In genomic region chr19:40662925-40663711, GRCh38 we compare ENCODE assay signal across 1 cellular context.
A peak's percentile ranks its signal among the peaks of the same experiment; 100 is the strongest.
TF ChIP-seq lines count a peak whose summit lies in the region.

No MANE protein-coding gene starts in this region.

TF ChIP-seq in K562, 482 proteins besides CTCF, POLR2A, EP300 and RAD21 (continued from another document and continues in another):
- TF ChIP-seq ZNF12 (CRISPR knock-in tag; IDR thresholded peaks at IDR 0.05) (peak; percentile 28; the same call in 1 of the 2 replicates), ZNF280B (CRISPR knock-in tag; IDR thresholded peaks at IDR 0.05) (no peak), CREB1 (IDR thresholded peaks at IDR 0.05) (peak; percentile 3; the same call in 1 of the 2 replicates), CREB1 (CRISPR knock-in tag; IDR thresholded peaks at IDR 0.05) (peak; percentile 60; the same call in 1 of the 2 replicates), MCM2 (IDR thresholded peaks at IDR 0.05; ENCODE audit: low read depth) (no peak), MAFG (tag; conservative IDR thresholded peaks at IDR 0.05) (no peak), ZNF511 (CRISPR knock-in tag; IDR thresholded peaks at IDR 0.05) (peak; percentile 88), TFAP4 (CRISPR knock-in tag; IDR thresholded peaks at IDR 0.05; ENCODE audit: borderline replicate concordance) (peak; percentile 92), POLR3G (IDR thresholded peaks at IDR 0.05; ENCODE audit: extremely low read depth, insufficient read length, insufficient replicate concordance) (no peak), CHD4 (IDR thresholded peaks at IDR 0.05; ENCODE audit: insufficient read depth, insufficient replicate concordance, low read depth, low read length, poor library complexity, severe bottlenecking) (no peak), ZNF184 (CRISPR knock-in tag; IDR thresholded peaks at IDR 0.05) (no peak), SMARCA5 (IDR thresholded peaks at IDR 0.05) (no peak), RBM14 (IDR thresholded peaks at IDR 0.05; ENCODE audit: borderline replicate concordance, insufficient read depth, low read depth, low read length) (peak; percentile 83; the same call in 1 of the 2 replicates), ZNF347 (CRISPR knock-in tag; IDR thresholded peaks at IDR 0.05; ENCODE audit: low read depth) (no peak), HEY1 (CRISPR knock-in tag; IDR thresholded peaks at IDR 0.05; ENCODE audit: borderline replicate concordance) (no peak), GABPA (tag; conservative IDR thresholded peaks at IDR 0.05; ENCODE audit: low read depth) (peak; percentile 46; the same call in 1 of the 2 replicates), KLF13 (tag; IDR thresholded peaks at IDR 0.05; ENCODE audit: borderline replicate concordance, low read depth) (peak; percentile 78), E2F6 (IDR thresholded peaks at IDR 0.05; ENCODE audit: borderline replicate concordance in 1 of 2, extremely low read depth in 1 of 2, insufficient read depth in 1 of 2, insufficient read length in 1 of 2, low read depth in 1 of 2, low read length in 1 of 2, poor library complexity in 1 of 2, severe bottlenecking in 1 of 2) (peak; percentile 92 to 94), PCBP2 (IDR thresholded peaks at IDR 0.05; ENCODE audit: low read depth, low read length, poor library complexity, severe bottlenecking) (no peak), RBM34 (IDR thresholded peaks at IDR 0.05; ENCODE audit: borderline replicate concordance, insufficient read depth, low read length) (no peak), FOXA3 (CRISPR knock-in tag; conservative IDR thresholded peaks at IDR 0.05 in 1 of 2, IDR thresholded peaks at IDR 0.05 in 1 of 2) (0 out of 4 replicates have a peak, but pooled peaks of 1 of the 2 experiments have one; percentile 11), CBFA2T2 (conservative IDR thresholded peaks at IDR 0.05) (peak; percentile 70), NFIC (IDR thresholded peaks at IDR 0.05) (peak; percentile 90), U2AF1 (optimal IDR thresholded peaks at IDR 0.05; ENCODE audit: low read depth, low read length) (peak; percentile 76), PHF21A (IDR thresholded peaks at IDR 0.05; ENCODE audit: borderline replicate concordance, low read depth) (0 out of 2 replicates have a peak, but pooled peaks have one; percentile 18), ZNF699 (CRISPR knock-in tag; IDR thresholded peaks at IDR 0.05; ENCODE audit: insufficient replicate concordance) (no peak), ZNF507 (tag; conservative IDR thresholded peaks at IDR 0.05) (no peak), FUS (optimal IDR thresholded peaks at IDR 0.05; ENCODE audit: low read depth, low read length) (peak; percentile 31), MED1 (CRISPR knock-in tag; IDR thresholded peaks at IDR 0.05; ENCODE audit: borderline replicate concordance) (no peak), KAT8 (IDR thresholded peaks at IDR 0.05; ENCODE audit: low read depth) (no peak), ZSCAN29 (IDR thresholded peaks at IDR 0.05) (no peak), PREB (CRISPR knock-in tag; IDR thresholded peaks at IDR 0.05) (no peak), MNT (conservative IDR thresholded peaks at IDR 0.05) (peak; percentile 99 to 100), TEAD4 (IDR thresholded peaks at IDR 0.05; ENCODE audit: low read length) (no peak), TEAD4 (CRISPR knock-in tag; IDR thresholded peaks at IDR 0.05; ENCODE audit: borderline replicate concordance) (no peak), RERE (CRISPR knock-in tag; IDR thresholded peaks at IDR 0.05; ENCODE audit: borderline replicate concordance) (no peak), NCOA1 (IDR thresholded peaks at IDR 0.05; ENCODE audit: low read depth) (no peak; the same call in 1 of the 2 replicates), PHB (CRISPR knock-in tag; IDR thresholded peaks at IDR 0.05) (no peak), PHB2 (IDR thresholded peaks at IDR 0.05; ENCODE audit: low read depth) (no peak), HMG20B (CRISPR knock-in tag; IDR thresholded peaks at IDR 0.05) (no peak), TFAM (CRISPR knock-in tag; conservative IDR thresholded peaks at IDR 0.05) (no peak), ARNT (IDR thresholded peaks at IDR 0.05) (no peak), GTF2A2 (tag; IDR thresholded peaks at IDR 0.05) (no peak), HMG20A (CRISPR knock-in tag; conservative IDR thresholded peaks at IDR 0.05) (no peak), THRA (IDR thresholded peaks at IDR 0.05) (no peak), BDP1 (IDR thresholded peaks at IDR 0.05; ENCODE audit: insufficient read depth, insufficient read length) (no peak), ZNF3 (CRISPR knock-in tag; IDR thresholded peaks at IDR 0.05) (no peak), ARID3B (CRISPR knock-in tag; IDR thresholded peaks at IDR 0.05; ENCODE audit: borderline replicate concordance) (no peak), NONO (IDR thresholded peaks at IDR 0.05; ENCODE audit: low read depth in 2 of 2, low read length in 1 of 2) (peak in 1 of 2 experiments; percentile 70; a peak in 2 of 4 replicates), ZBTB7A (IDR thresholded peaks at IDR 0.05; ENCODE audit: borderline replicate concordance, control insufficient read depth, low read depth, low read length) (peak; percentile 55; the same call in 1 of the 2 replicates), ZBTB34 (CRISPR knock-in tag; IDR thresholded peaks at IDR 0.05) (no peak)
